27 cellular contexts compared by ENCODE assay signal in the genomic region with DNA sequence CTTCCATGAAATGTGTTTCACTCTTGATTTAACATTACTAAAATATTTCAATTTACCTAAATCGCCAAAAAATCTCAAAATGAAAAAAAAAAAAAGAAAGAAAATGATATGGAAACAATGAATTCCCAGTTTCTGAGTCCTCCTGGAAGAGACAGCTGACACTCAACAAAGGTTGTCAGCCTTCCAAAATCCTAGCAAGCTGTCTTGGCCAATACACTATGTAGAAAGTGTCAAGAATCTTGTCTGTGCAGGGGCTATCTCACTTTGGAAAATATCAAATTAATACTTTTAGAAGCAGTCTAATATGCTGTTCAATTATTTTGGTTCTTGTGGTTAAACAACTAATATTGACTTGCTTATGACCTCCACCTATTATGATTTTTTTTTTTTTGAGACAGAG. TPM values are rescaled to one million over a fixed set of nuclear protein-coding genes. Genes with fewer than 3 reads are reported as not detected.
A peak's percentile ranks its signal among the peaks of the same experiment; 100 is the strongest.
DNase-seq lines count a peak whose midpoint lies in the region; ATAC-seq and TF ChIP-seq lines count a peak whose summit lies in the region.
"Had no signal": no experiment of that assay in that cellular context is flagged by ENCODE, and none has a peak within 500 bp of the region (broad histone marks: within the 10 kb centered on the region; RNA-seq: fewer than 3 reads in every experiment).

No MANE protein-coding gene starts in this region.

- H3K79me1 ChIP-seq in trophoblast cell (ENCODE audit: low read length): no peaks in the 10 kb centered on the region

- H3K36me3 ChIP-seq in A673 (ENCODE audit: insufficient read depth, low read length, poor library complexity, severe bottlenecking) (no peaks in the 10 kb centered on the region), trophoblast cell (ENCODE audit: control insufficient read depth in 1 of 2, insufficient read depth in 2 of 2, low read length in 2 of 2) (no peaks in the 10 kb centered on the region)
- H3K36me3 ChIP-seq: BE2C, BLaER1 had no signal

- H4K91ac ChIP-seq in trophoblast cell (ENCODE audit: low read depth, low read length): no peak overlapping the region

- no peak overlapping the region for H3K4me2 ChIP-seq in trophoblast cell (ENCODE audit: low read length)
- H3K4me2 ChIP-seq: A549, BLaER1 had no signal

- peak; percentile 51 for ATAC-seq in sciatic nerve
- no peak for ATAC-seq in activated CD8-positive, alpha-beta T cell treated with anti-CD3 and anti-CD28 coated beads for 36 hours
- ATAC-seq: A549, GM12878 had no signal

- H2BK12ac ChIP-seq in trophoblast cell (ENCODE audit: low read length): no peak overlapping the region

- no peak overlapping the region for H2AFZ ChIP-seq in trophoblast cell (ENCODE audit: insufficient read depth, low read length, poor library complexity)

- H4K12ac ChIP-seq in trophoblast cell (ENCODE audit: low read depth, low read length): no peak overlapping the region

- H2BK120ac ChIP-seq in trophoblast cell (ENCODE audit: insufficient read depth, low read length, poor library complexity): no peak overlapping the region

- H3K23ac ChIP-seq in trophoblast cell (ENCODE audit: low read length): no peak overlapping the region

- BruUV-seq in A673 (replicated peaks; lab: Mats Ljungman, UMichigan): no TSS peak

- H2AK5ac ChIP-seq in trophoblast cell (ENCODE audit: low read length): no peak overlapping the region

- no peak overlapping the region for H2BK5ac ChIP-seq in trophoblast cell (ENCODE audit: low read depth, low read length, poor library complexity)

- H3K18ac ChIP-seq in trophoblast cell (ENCODE audit: low read length): no peak overlapping the region

- no peaks in the 10 kb centered on the region for H3K36me3 Mint-ChIP-seq in activated CD8-positive, alpha-beta T cell treated with anti-CD3 and anti-CD28 coated beads for 36 hours (ENCODE audit: low read depth)
- no peaks in the 10 kb centered on the region for H3K36me3 Mint-ChIP-seq in activated T-helper 1 cell treated with anti-CD3 and anti-CD28 coated beads, Interleukin-12 subunit alpha, Interleukin-12 subunit beta, Interleukin-2, Interleukin-4 antibody, amounts not matched to agents 30 ng/mL and 10 ng/mL and 1 ng/mL, durations not matched to agents 14 hours and 24 hours and 36 hours (ENCODE audit: low read depth)
- H3K36me3 Mint-ChIP-seq: CD14-positive monocyte; CD4-positive, alpha-beta memory T cell; CD4-positive, CD25-positive, alpha-beta regulatory T cell; CD8-positive, alpha-beta memory T cell had no signal

- H3K4me1 ChIP-seq in A673 (ENCODE audit: insufficient read depth, low read length, poor library complexity, severe bottlenecking) (peaks cover 65% of the 10 kb centered on the region), trophoblast cell (ENCODE audit: control insufficient read depth in 1 of 2, insufficient read depth in 2 of 2, low read length in 2 of 2) (no peaks in the 10 kb centered on the region)
- H3K4me1 ChIP-seq: A549, BE2C, BLaER1 had no signal

- H3K79me2 ChIP-seq in trophoblast cell (ENCODE audit: control insufficient read depth, insufficient read depth, low read length, poor library complexity): no peaks in the 10 kb centered on the region

- H3K27ac ChIP-seq in A673 (ENCODE audit: low read depth, low read length, poor library complexity, severe bottlenecking) (peak overlapping the region; percentile 73), trophoblast cell (ENCODE audit: low read depth, low read length) (no peak overlapping the region)
- H3K27ac ChIP-seq: 22Rv1, A549, BLaER1 had no signal

- no peak overlapping the region for H3K4me3 Mint-ChIP-seq in activated CD8-positive, alpha-beta T cell treated with anti-CD3 and anti-CD28 coated beads for 36 hours
- no peak overlapping the region for H3K4me3 Mint-ChIP-seq in activated T-helper 1 cell treated with anti-CD3 and anti-CD28 coated beads, Interleukin-12 subunit alpha, Interleukin-12 subunit beta, Interleukin-2, Interleukin-4 antibody, amounts not matched to agents 30 ng/mL and 10 ng/mL and 1 ng/mL, durations not matched to agents 14 hours and 24 hours and 36 hours
- H3K4me3 Mint-ChIP-seq: CD14-positive monocyte; CD4-positive, alpha-beta memory T cell; CD4-positive, CD25-positive, alpha-beta regulatory T cell; CD8-positive, alpha-beta memory T cell had no signal

- H4K8ac ChIP-seq in trophoblast cell (ENCODE audit: low read depth, low read length): no peak overlapping the region

- H3K27me3 ChIP-seq in A673 (replicated peaks; ENCODE audit: insufficient read depth, low read depth, low read length, poor library complexity): no peaks in the 10 kb centered on the region
- H3K27me3 ChIP-seq in trophoblast cell (ENCODE audit: insufficient read depth, low read length): no peaks in the 10 kb centered on the region
- H3K27me3 ChIP-seq: BLaER1 had no signal

- WGBS in trophoblast cell (ENCODE audit: extremely low coverage, insufficient coverage, insufficient read length): no CpG with 5 or more reads among the region's 1 CpG

- peak overlapping the region; percentile 36 for H3K4me3 ChIP-seq in A673 (ENCODE audit: low read depth, low read length, poor library complexity, severe bottlenecking)
- no peak overlapping the region for H3K4me3 ChIP-seq in trophoblast cell (ENCODE audit: low read depth, low read length)
- H3K4me3 ChIP-seq: A549, BLaER1, GM12878 had no signal

- no peaks in the 10 kb centered on the region for H3K9me3 ChIP-seq in A673 (ENCODE audit: low read depth, low read length, poor library complexity, severe bottlenecking)
- H3K9me3 ChIP-seq in trophoblast cell (ENCODE audit: insufficient read depth, low read depth, low read length): no peaks in the 10 kb centered on the region
- H3K9me3 ChIP-seq: A549, BE2C, BLaER1 had no signal

- CTCF ChIA-PET in A673 (lab: Charles Lee): interaction anchor here (0.6 kb wide), 1 partner anchor 535 kb away, joined by 4 read pairs; no protein-coding TSS in a partner anchor
- CTCF ChIA-PET in activated CD8-positive, alpha-beta T cell treated with anti-CD3 and anti-CD28 coated beads for 36 hours (lab: Charles Lee): no interaction called here

- H3K27ac Mint-ChIP-seq in activated CD8-positive, alpha-beta T cell treated with anti-CD3 and anti-CD28 coated beads for 36 hours: no peak overlapping the region
- H3K27ac Mint-ChIP-seq in activated T-helper 1 cell treated with anti-CD3 and anti-CD28 coated beads, Interleukin-12 subunit alpha, Interleukin-12 subunit beta, Interleukin-2, Interleukin-4 antibody, amounts not matched to agents 30 ng/mL and 10 ng/mL and 1 ng/mL, durations not matched to agents 14 hours and 24 hours and 36 hours: no peak overlapping the region
- H3K27ac Mint-ChIP-seq: CD14-positive monocyte; CD4-positive, alpha-beta memory T cell; CD4-positive, CD25-positive, alpha-beta regulatory T cell had no signal

- POLR2A ChIA-PET in A673 (lab: Charles Lee; ENCODE audit: low non-redundant PET): no interaction called here
- POLR2A ChIA-PET in activated CD8-positive, alpha-beta T cell treated with anti-CD3 and anti-CD28 coated beads for 36 hours (lab: Charles Lee): no interaction called here

- no peaks in the 10 kb centered on the region for H3K9me3 Mint-ChIP-seq in activated CD8-positive, alpha-beta T cell treated with anti-CD3 and anti-CD28 coated beads for 36 hours
- H3K9me3 Mint-ChIP-seq in activated T-helper 1 cell treated with anti-CD3 and anti-CD28 coated beads, Interleukin-12 subunit alpha, Interleukin-12 subunit beta, Interleukin-2, Interleukin-4 antibody, amounts not matched to agents 30 ng/mL and 10 ng/mL and 1 ng/mL, durations not matched to agents 14 hours and 24 hours and 36 hours: no peaks in the 10 kb centered on the region
- H3K9me3 Mint-ChIP-seq: CD14-positive monocyte; CD4-positive, alpha-beta memory T cell had no signal

- no peak overlapping the region for H3K9ac ChIP-seq in trophoblast cell (ENCODE audit: low read length)
- H3K9ac ChIP-seq: BLaER1 had no signal

- DNase-seq in A673 (ENCODE audit: low spot score) (peak; percentile 51), myocyte (ENCODE audit: low read depth) (peak; percentile 10), sciatic nerve (ENCODE audit: low spot score) (no peak), trophoblast cell (no peak)
- DNase-seq in activated CD8-positive, alpha-beta T cell treated with anti-CD3 and anti-CD28 coated beads for 36 hours: no peak
- no peak for DNase-seq in activated T-helper 1 cell treated with anti-CD3 and anti-CD28 coated beads, Interleukin-12 subunit alpha, Interleukin-12 subunit beta, Interleukin-2, Interleukin-4 antibody, amounts not matched to agents 30 ng/mL and 10 ng/mL and 1 ng/mL, durations not matched to agents 14 hours and 24 hours and 36 hours (ENCODE audit: low spot score)
- DNase-seq: ACHN; BE2C; C1 segment of cervical spinal cord; CD4-positive, alpha-beta memory T cell; CD4-positive, CD25-positive, alpha-beta regulatory T cell; CD8-positive, alpha-beta memory T cell; COR-L47; DMS 273 treated with DMSO at 0.1 percent for 48 hours; DMS153; DMS53; DMS79; DND-41; EL; GDM1 had no signal

- H3K4ac ChIP-seq in trophoblast cell (ENCODE audit: low read depth, low read length): no peak overlapping the region

- TF ChIP-seq CTCF in A673 (conservative IDR thresholded peaks at IDR 0.05; ENCODE audit: low read depth, low read length): no peak
- no peak for TF ChIP-seq CTCF in activated CD8-positive, alpha-beta T cell treated with anti-CD3 and anti-CD28 coated beads for 36 hours (IDR thresholded peaks at IDR 0.05)

- intact Hi-C loops in A673 (cut with micrococcal nuclease; ENCODE audit: unreplicated experiment) (loop anchor here (10.0 kb wide), 1 partner anchor 713 kb away; a partner anchor contains a TSS), sciatic nerve (cut with DNase I) (no loop called here)
- intact Hi-C loops in activated CD8-positive, alpha-beta T cell treated with anti-CD3 and anti-CD28 coated beads for 36 hours (cut with micrococcal nuclease): no loop called here
- intact Hi-C loops in activated T-helper 1 cell treated with anti-CD3 and anti-CD28 coated beads, Interleukin-12 subunit alpha, Interleukin-12 subunit beta, Interleukin-2, Interleukin-4 antibody, amounts not matched to agents 30 ng/mL and 10 ng/mL and 1 ng/mL, durations not matched to agents 14 hours and 24 hours and 36 hours (cut with micrococcal nuclease): no loop called here

- no peak overlapping the region for H3K14ac ChIP-seq in trophoblast cell (ENCODE audit: low read length)

- peaks cover under 1% of the 10 kb centered on the region for H3K27me3 Mint-ChIP-seq in activated CD8-positive, alpha-beta T cell treated with anti-CD3 and anti-CD28 coated beads for 36 hours
- peaks cover 6% of the 10 kb centered on the region for H3K27me3 Mint-ChIP-seq in activated T-helper 1 cell treated with anti-CD3 and anti-CD28 coated beads, Interleukin-12 subunit alpha, Interleukin-12 subunit beta, Interleukin-2, Interleukin-4 antibody, amounts not matched to agents 30 ng/mL and 10 ng/mL and 1 ng/mL, durations not matched to agents 14 hours and 24 hours and 36 hours (ENCODE audit: insufficient read depth)
- H3K27me3 Mint-ChIP-seq: CD8-positive, alpha-beta memory T cell had no signal

- H3K4me1 Mint-ChIP-seq in activated CD8-positive, alpha-beta T cell treated with anti-CD3 and anti-CD28 coated beads for 36 hours (ENCODE audit: low read depth): no peaks in the 10 kb centered on the region
- H3K4me1 Mint-ChIP-seq in activated T-helper 1 cell treated with anti-CD3 and anti-CD28 coated beads, Interleukin-12 subunit alpha, Interleukin-12 subunit beta, Interleukin-2, Interleukin-4 antibody, amounts not matched to agents 30 ng/mL and 10 ng/mL and 1 ng/mL, durations not matched to agents 14 hours and 24 hours and 36 hours (ENCODE audit: low read depth): no peaks in the 10 kb centered on the region
- H3K4me1 Mint-ChIP-seq: CD14-positive monocyte; CD4-positive, alpha-beta memory T cell; CD4-positive, CD25-positive, alpha-beta regulatory T cell; CD8-positive, alpha-beta memory T cell had no signal

RNA-seq across cellular contexts. Expression of a gene that starts 8.7 kb away (rescaled TPM):
- total RNA-seq in A673 (2021) (99.3 and 104 TPM in 2 replicates), myocyte (0.11 and 0.21 TPM in 2 replicates), sciatic nerve (16.5 TPM)
- polyA plus RNA-seq in myocyte (2012): 17.7 TPM
- not detected for total RNA-seq in activated CD8-positive, alpha-beta T cell treated with anti-CD3 and anti-CD28 coated beads for 36 hours
- not detected in 2 replicates for total RNA-seq in activated T-helper 1 cell treated with anti-CD3 and anti-CD28 coated beads, Interleukin-12 subunit alpha, Interleukin-12 subunit beta, Interleukin-2, Interleukin-4 antibody, amounts not matched to agents 30 ng/mL and 10 ng/mL and 1 ng/mL, durations not matched to agents 14 hours and 24 hours and 36 hours
- 0.35 and 0.60 TPM in 2 replicates for polyA plus RNA-seq in trophoblast cell (2013)
- total RNA-seq: A172; CD4-positive, alpha-beta memory T cell; CD4-positive, CD25-positive, alpha-beta regulatory T cell; G401; GM12878 had no signal
- polyA plus RNA-seq: A549; CD14-positive monocyte; CD4-positive, alpha-beta memory T cell; CD4-positive, CD25-positive, alpha-beta regulatory T cell; GM12878 had no signal

Comparison
In these comparisons a context has a peak if more than half of its experiments do, and no peak if none do; other contexts are left out.
1. DNase-seq: peak in A673 (single experiment) and myocyte (single experiment); none in sciatic nerve (single experiment), activated CD8-positive, alpha-beta T cell treated with anti-CD3 and anti-CD28 coated beads for 36 hours (single experiment), activated T-helper 1 cell treated with anti-CD3 and anti-CD28 coated beads, Interleukin-12 subunit alpha, Interleukin-12 subunit beta, Interleukin-2, Interleukin-4 antibody, amounts not matched to agents 30 ng/mL and 10 ng/mL and 1 ng/mL, durations not matched to agents 14 hours and 24 hours and 36 hours (single experiment) and trophoblast cell (0 of 2).
2. RNA of a gene that starts 8.7 kb away (total RNA-seq): 99.3 to 104 TPM in A673 and 16.5 TPM in sciatic nerve (single experiment); 0.11 to 0.21 TPM in myocyte, not detected in activated CD8-positive, alpha-beta T cell treated with anti-CD3 and anti-CD28 coated beads for 36 hours and not detected in activated T-helper 1 cell treated with anti-CD3 and anti-CD28 coated beads, Interleukin-12 subunit alpha, Interleukin-12 subunit beta, Interleukin-2, Interleukin-4 antibody, amounts not matched to agents 30 ng/mL and 10 ng/mL and 1 ng/mL, durations not matched to agents 14 hours and 24 hours and 36 hours; every median in the first group is over 10 times any median in the second.